8 cellular contexts compared by ENCODE assay signal in genomic region chr12:130485291-130486145, GRCh38.
"Had no signal": no experiment of that assay in that cellular context is flagged by ENCODE, and none has a peak within 500 bp of the region (broad histone marks: within the 10 kb centered on the region; RNA-seq: fewer than 3 reads in every experiment).

No MANE protein-coding gene starts in this region.

- H2AFZ ChIP-seq: GM23338 had no signal

- H3K4me3 ChIP-seq: GM23338, HAP-1, K562 had no signal

- DNase-seq: H7, IMR-90, KG1 had no signal

- H3K27ac Mint-ChIP-seq: GM23338 had no signal

- H3K36me3 ChIP-seq: HAP-1 had no signal

- FAIRE-seq: HTR-8/SVneo, K562 had no signal

- H3K4me3 Mint-ChIP-seq: GM23338 had no signal

- H3K4me2 ChIP-seq: GM23338 had no signal

- H3K9me3 ChIP-seq: HAP-1 had no signal

- H3K4me1 ChIP-seq: HAP-1 had no signal

- ATAC-seq: GM23338, HCT116, K562 had no signal
